In genomic region chr3:194985031-194985578, GRCh38 we compare ENCODE assay signal across 8 cellular contexts.
DNase-seq lines count a peak whose midpoint lies in the region; ATAC-seq and TF ChIP-seq lines count a peak whose summit lies in the region.

No MANE protein-coding gene starts in this region.

- TF ChIP-seq CTCF in heart left ventricle (IDR thresholded peaks at IDR 0.05), result peak; percentile 19 to 61 (median 46)

- no peaks in the 10 kb centered on the region for H3K36me3 ChIP-seq in heart left ventricle

- H3K27ac Mint-ChIP-seq in activated naive CD8-positive, alpha-beta T cell treated with anti-CD3 and anti-CD28 coated beads for 36 hours, result no peak overlapping the region

- H3K4me1 ChIP-seq in heart left ventricle, result peaks cover 0 to 15% (median 13%) of the 10 kb centered on the region in 12 donors

- TF ChIP-seq POLR2A in heart left ventricle (IDR thresholded peaks at IDR 0.05), result no peak

- no peaks in the 10 kb centered on the region for H3K27me3 ChIP-seq in heart left ventricle

- peak overlapping the region in 4 of 12 donors; percentile 1 to 55 (median 31) for H3K27ac ChIP-seq in heart left ventricle

- peaks cover 1% of the 10 kb centered on the region for H3K4me1 Mint-ChIP-seq in activated naive CD8-positive, alpha-beta T cell treated with anti-CD3 and anti-CD28 coated beads for 36 hours

- 22 to 51% (median 31%) methylated on average over 12 to 33 of the region's 33 CpGs for WGBS in heart left ventricle, 4 donors

- peak overlapping the region in 10 of 12 donors; percentile 20 to 46 (median 36) for H3K4me3 ChIP-seq in heart left ventricle

- DNase-seq in DMS153 treated with DMSO at 0.1 percent for 48 hours (lab: John Stamatoyannopoulos, UW; ENCODE audit: unreplicated experiment) (peak; percentile 75), SW480 (ENCODE audit: low spot score) (peak; percentile 85), heart left ventricle (peak; percentile 69 to 92 (median 80)), putamen (ENCODE audit: low spot score) (peak; percentile 14), A172 (ENCODE audit: low spot score) (no peak)
- DNase-seq in stimulated activated naive CD4-positive, alpha-beta T cell treated with Interleukin-2 at 50 U/mL for 16 hours (lab: John Stamatoyannopoulos, UW), result no peak
- no peak for DNase-seq in activated naive CD8-positive, alpha-beta T cell treated with anti-CD3 and anti-CD28 coated beads for 36 hours

- peaks cover 15% of the 10 kb centered on the region for H3K27me3 Mint-ChIP-seq in activated naive CD8-positive, alpha-beta T cell treated with anti-CD3 and anti-CD28 coated beads for 36 hours

- no peaks in the 10 kb centered on the region for H3K36me3 Mint-ChIP-seq in activated naive CD8-positive, alpha-beta T cell treated with anti-CD3 and anti-CD28 coated beads for 36 hours

- H3K9me3 Mint-ChIP-seq in activated naive CD8-positive, alpha-beta T cell treated with anti-CD3 and anti-CD28 coated beads for 36 hours, result peaks cover 2% of the 10 kb centered on the region

- H3K4me3 Mint-ChIP-seq in activated naive CD8-positive, alpha-beta T cell treated with anti-CD3 and anti-CD28 coated beads for 36 hours, result no peak overlapping the region

- intact Hi-C loops in heart left ventricle (cut with DNase I), result loop anchor here in 5 of 10 donors (1.0 to 10.0 kb wide), 3 partner anchors 272 to 300 kb away; partner anchors contain the start of gene FAM43A (in 5 of the 5)

- H3K9me3 ChIP-seq in heart left ventricle, result peaks cover 0 to 11% (median 0%) of the 10 kb centered on the region in 12 donors

- ATAC-seq in heart left ventricle, result peak; percentile 82 to 96 (median 91)
- ATAC-seq in GM21447 (IDR thresholded peaks at IDR 0.05; ENCODE audit: unreplicated experiment), result no peak

Comparison
In these comparisons a context has a peak if more than half of its experiments do, and no peak if none do; other contexts are left out.
1. DNase-seq: peak in DMS153 treated with DMSO at 0.1 percent for 48 hours (single experiment), SW480 (single experiment), heart left ventricle (5 of 5) and putamen (single experiment); none in stimulated activated naive CD4-positive, alpha-beta T cell treated with Interleukin-2 at 50 U/mL for 16 hours (single experiment), activated naive CD8-positive, alpha-beta T cell treated with anti-CD3 and anti-CD28 coated beads for 36 hours (single experiment) and A172 (single experiment).